In genomic region chr10:11454958-11455566, GRCh38 we compare ENCODE assay signal across 18 cellular contexts.
DNase-seq lines count a peak whose midpoint lies in the region; ATAC-seq, FAIRE-seq and TF ChIP-seq lines count a peak whose summit lies in the region.
"Had no signal": no experiment of that assay in that cellular context is flagged by ENCODE, and none has a peak within 500 bp of the region (broad histone marks: within the 10 kb centered on the region; RNA-seq: fewer than 3 reads in every experiment).

No MANE protein-coding gene starts in this region.

- no peak overlapping the region for H3K9ac ChIP-seq in GM12878 (ENCODE audit: control insufficient read depth, insufficient read depth, low read length)

- H3K4me3 Mint-ChIP-seq in mesothelial cell of epicardium = no peak overlapping the region
- H3K4me3 Mint-ChIP-seq: activated naive CD8-positive, alpha-beta T cell treated with anti-CD3 and anti-CD28 coated beads, Interleukin-2, amount 50 U/mL, for 24 hours; stimulated activated effector memory CD8-positive, alpha-beta T cell treated with anti-CD3 and anti-CD28 coated beads, Interleukin-12 subunit alpha, Interleukin-12 subunit beta, amount 100 ng/mL, for 72 hours had no signal

- H3K36me3 Mint-ChIP-seq in mesothelial cell of epicardium = peaks cover 26% of the 10 kb centered on the region
- H3K36me3 Mint-ChIP-seq: stimulated activated effector memory CD8-positive, alpha-beta T cell treated with anti-CD3 and anti-CD28 coated beads, Interleukin-12 subunit alpha, Interleukin-12 subunit beta, amount 100 ng/mL, for 72 hours had no signal

- FAIRE-seq in GM12878 (lab: Jason Lieb, UNC) (no peak), H54 (lab: Jason Lieb, UNC) (no peak)

- DNase-seq in BJ (ENCODE audit: low read depth) (no peak), H7 (peak; percentile 73), GM12878 (ENCODE audit: low read depth, low spot score) (no peak), mesothelial cell of epicardium (ENCODE audit: low spot score in 2 of 2, unreplicated experiment in 2 of 2) (no peak), NCI-H1048 (lab: John Stamatoyannopoulos, UW) (no peak), H54 (ENCODE audit: insufficient read length, low spot score) (no peak), posterior vena cava (ENCODE audit: low spot score) (no peak)
- DNase-seq: activated naive CD8-positive, alpha-beta T cell treated with anti-CD3 and anti-CD28 coated beads, Interleukin-2, amount 50 U/mL, for 24 hours; C1 segment of cervical spinal cord; cortex of kidney; foreskin melanocyte; islet precursor cell; NCI-H2081 treated with DMSO at 0.1 percent for 48 hours; right cardiac atrium; stimulated activated CD4-positive, alpha-beta T cell treated with anti-CD3 and anti-CD28 coated beads, Interleukin-4, amount 100 ng/mL, for 1 hour had no signal

- intact Hi-C loops in GM12878 (cut with micrococcal nuclease; ENCODE audit: unreplicated experiment) = no loop called here
- intact Hi-C loops in posterior vena cava (cut with DNase I) = no loop called here

- in situ Hi-C loops in GM12878 (cut with MboI) = loop anchor here (25.0 kb wide), 1 partner anchor 343 kb away; no protein-coding TSS in a partner anchor

- H3K27me3 Mint-ChIP-seq in mesothelial cell of epicardium (ENCODE audit: low read depth) = peaks cover 11% of the 10 kb centered on the region
- H3K27me3 Mint-ChIP-seq: activated naive CD8-positive, alpha-beta T cell treated with anti-CD3 and anti-CD28 coated beads, Interleukin-2, amount 50 U/mL, for 24 hours had no signal

- peak; percentile 57 for ATAC-seq in GM12878
- ATAC-seq in HG03520 (IDR thresholded peaks at IDR 0.05; ENCODE audit: unreplicated experiment) = no peak
- ATAC-seq: activated naive CD8-positive, alpha-beta T cell treated with anti-CD3 and anti-CD28 coated beads, Interleukin-2, amount 50 U/mL, for 24 hours; right cardiac atrium; stimulated activated effector memory CD8-positive, alpha-beta T cell treated with anti-CD3 and anti-CD28 coated beads, Interleukin-12 subunit alpha, Interleukin-12 subunit beta, amount 100 ng/mL, for 72 hours had no signal

- H3K36me3 ChIP-seq in BJ (ENCODE audit: control insufficient read depth, insufficient read depth, low read length) (no peaks in the 10 kb centered on the region), H7 (replicated peaks; ENCODE audit: control insufficient read depth, insufficient read depth, low read length) (no peaks in the 10 kb centered on the region), GM12878 (ENCODE audit: control insufficient read depth in 2 of 2, insufficient read depth in 2 of 2, low read length in 1 of 2) (peaks cover 0 to 3% of the 10 kb centered on the region in 2 experiments)
- H3K36me3 ChIP-seq: SJSA1 had no signal

- POLR2A ChIA-PET in BJ (lab: Charles Lee) (no interaction called here), GM12878 (lab: Charles Lee) (no interaction called here)

- peak; percentile 34; the same call in 1 of the 2 replicates for TF ChIP-seq RAD21 in GM12878 (IDR thresholded peaks at IDR 0.05; ENCODE audit: insufficient read depth, low read depth, low read length)

- CTCF ChIA-PET in BJ (lab: Yijun Ruan, JAX) (no interaction called here), GM12878 (lab: Yijun Ruan, JAX) (interaction anchor here (1.1 to 1.3 kb wide), 2 partner anchors 31 to 302 kb away, joined by 3 to 6 read pairs; no protein-coding TSS in a partner anchor)

- no peak overlapping the region for H3K27ac Mint-ChIP-seq in mesothelial cell of epicardium
- H3K27ac Mint-ChIP-seq: activated naive CD8-positive, alpha-beta T cell treated with anti-CD3 and anti-CD28 coated beads, Interleukin-2, amount 50 U/mL, for 24 hours; stimulated activated effector memory CD8-positive, alpha-beta T cell treated with anti-CD3 and anti-CD28 coated beads, Interleukin-12 subunit alpha, Interleukin-12 subunit beta, amount 100 ng/mL, for 72 hours had no signal

- H3K9me3 Mint-ChIP-seq in mesothelial cell of epicardium = peaks cover 13% of the 10 kb centered on the region
- H3K9me3 Mint-ChIP-seq: activated naive CD8-positive, alpha-beta T cell treated with anti-CD3 and anti-CD28 coated beads, Interleukin-2, amount 50 U/mL, for 24 hours; stimulated activated effector memory CD8-positive, alpha-beta T cell treated with anti-CD3 and anti-CD28 coated beads, Interleukin-12 subunit alpha, Interleukin-12 subunit beta, amount 100 ng/mL, for 72 hours had no signal

- H3K9me3 ChIP-seq in GM12878 (replicated peaks; ENCODE audit: control insufficient read depth, insufficient read depth, low read length) = no peaks in the 10 kb centered on the region
- H3K9me3 ChIP-seq: SJSA1 had no signal

- 75% methylated on average over 8 of the region's 8 CpGs for WGBS in GM12878 (ENCODE audit: insufficient coverage, insufficient replicate concordance, low lambda C conversion rate, missing lambda C conversion rate)

- H2AFZ ChIP-seq in GM12878 (ENCODE audit: control insufficient read depth, low read depth, low read length) = no peak overlapping the region

- no peaks in the 10 kb centered on the region for H4K20me1 ChIP-seq in GM12878 (ENCODE audit: control insufficient read depth, insufficient read depth)

- no peaks in the 10 kb centered on the region for H3K79me2 ChIP-seq in GM12878 (ENCODE audit: control insufficient read depth, insufficient read depth, low read length)

- SMC1A ChIA-PET in GM12878 (lab: Charles Lee; ENCODE audit: uncharacterized antibody, unreplicated experiment) = interaction anchor here (0.6 to 1.6 kb wide), 2 partner anchors 30 to 195 kb away, joined by 3 read pairs; no protein-coding TSS in a partner anchor

- TF ChIP-seq POLR2A in GM12878 (IDR thresholded peaks at IDR 0.05; ENCODE audit: low read depth, low read length) (no peak), H54 (IDR thresholded peaks at IDR 0.05; ENCODE audit: low read depth, low read length) (no peak)

- TF ChIP-seq EP300 in GM12878 (IDR thresholded peaks at IDR 0.05; ENCODE audit: borderline replicate concordance in 1 of 2, control insufficient read depth in 1 of 2, low read depth in 2 of 2, low read length in 2 of 2) = no peak

- H3K27me3 ChIP-seq in BJ (ENCODE audit: control insufficient read depth, insufficient read depth, low read length) = no peaks in the 10 kb centered on the region
- H3K27me3 ChIP-seq in H7 (ENCODE audit: control insufficient read depth, insufficient read depth, low read length) = no peaks in the 10 kb centered on the region
- no peaks in the 10 kb centered on the region for H3K27me3 ChIP-seq in GM12878 (replicated peaks in 1 of 2; ENCODE audit: control insufficient read depth in 2 of 2, insufficient read depth in 2 of 2, low read length in 1 of 2)
- H3K27me3 ChIP-seq: SJSA1 had no signal

- H3K27ac ChIP-seq in GM12878 (ENCODE audit: control insufficient read depth, insufficient read depth) = no peak overlapping the region
- H3K27ac ChIP-seq: SJSA1 had no signal

- RAD21 ChIA-PET in GM12878 (lab: Charles Lee; ENCODE audit: unreplicated experiment) = no interaction called here

- no TSS peak for BruUV-seq in GM12878 (replicated peaks; lab: Mats Ljungman, UMichigan)

- H3K4me1 ChIP-seq in GM12878 (ENCODE audit: control insufficient read depth, insufficient read depth, low read length) = peaks cover 12% of the 10 kb centered on the region
- H3K4me1 ChIP-seq: SJSA1 had no signal

- H3K4me1 Mint-ChIP-seq in mesothelial cell of epicardium = no peaks in the 10 kb centered on the region

- peak; percentile 25; the same call in 1 of the 2 replicates for TF ChIP-seq CTCF in BJ (IDR thresholded peaks at IDR 0.05; ENCODE audit: insufficient read depth, low read depth, low read length)
- TF ChIP-seq CTCF in GM12878 (IDR thresholded peaks at IDR 0.05 in 2 of 3, conservative IDR thresholded peaks at IDR 0.05 in 1 of 3; ENCODE audit: control insufficient read depth in 2 of 3, extremely low read depth in 1 of 3, insufficient read depth in 1 of 3, low read depth in 3 of 3, low read length in 3 of 3) = peak in 2 of 3 experiments; percentile 12 to 25; a peak in 2 of 6 replicates
- TF ChIP-seq CTCF in mesothelial cell of epicardium (IDR thresholded peaks at IDR 0.05; ENCODE audit: unreplicated experiment) = peak; percentile 32

- no peak overlapping the region for H3K4me2 ChIP-seq in GM12878 (ENCODE audit: control insufficient read depth, insufficient read depth)

- H3K4me3 ChIP-seq in BJ (ENCODE audit: low read depth, low read length) = no peak overlapping the region
- no peak overlapping the region for H3K4me3 ChIP-seq in H7 (ENCODE audit: insufficient read depth, low read depth, low read length)
- H3K4me3 ChIP-seq in GM12878 = no peak overlapping the region
- H3K4me3 ChIP-seq: SJSA1 had no signal

TF ChIP-seq in GM12878, 131 proteins besides CTCF, POLR2A, EP300 and RAD21 (continues in another document):
- TF ChIP-seq SP1 (IDR thresholded peaks at IDR 0.05; ENCODE audit: low read depth, low read length) (no peak), TCF7 (IDR thresholded peaks at IDR 0.05; ENCODE audit: borderline replicate concordance) (no peak), ZNF217 (IDR thresholded peaks at IDR 0.05) (no peak), SREBF2 (IDR thresholded peaks at IDR 0.05; ENCODE audit: low read length) (no peak), E2F8 (IDR thresholded peaks at IDR 0.05; ENCODE audit: low read depth, partially characterized antibody) (no peak)
